8 cellular contexts compared by ENCODE assay signal in the genomic region with DNA sequence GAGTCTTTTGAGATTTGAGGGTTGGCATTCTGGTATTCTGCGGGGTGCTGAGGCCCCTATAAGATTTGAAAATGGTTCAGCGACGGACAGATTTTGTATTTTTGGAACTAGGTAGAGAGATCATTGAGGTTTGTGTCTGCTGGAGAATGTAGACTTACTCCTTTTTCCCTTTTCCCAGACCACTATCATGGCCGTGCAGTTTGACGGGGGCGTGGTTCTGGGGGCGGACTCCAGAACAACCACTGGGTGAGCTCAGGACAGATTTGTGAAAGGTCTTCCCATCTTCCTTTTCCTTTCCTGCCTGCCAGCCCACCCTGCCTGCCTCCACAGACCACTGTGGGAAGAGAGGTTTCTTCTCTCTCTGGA. TPM values are rescaled to one million over a fixed set of nuclear protein-coding genes. Genes with fewer than 3 reads are reported as not detected.
DNase-seq lines count a peak whose midpoint lies in the region; ATAC-seq, FAIRE-seq and TF ChIP-seq lines count a peak whose summit lies in the region.

No MANE protein-coding gene starts in this region.

- H3K27me3 ChIP-seq in BE2C (no peaks in the 10 kb centered on the region), H7 (ENCODE audit: control insufficient read depth, insufficient read depth, low read length) (no peaks in the 10 kb centered on the region; the same call in 1 of the 2 replicates), H1 (replicated peaks in 1 of 4; ENCODE audit: control insufficient read depth in 3 of 4, extremely low read depth in 1 of 4, insufficient read depth in 3 of 4, low read length in 3 of 4) (no peaks in the 10 kb centered on the region; a peak in 1 of 7 replicates), mucosa of stomach (ENCODE audit: control insufficient read depth, insufficient read depth, low read length) (no peaks in the 10 kb centered on the region), vagina (no peaks in the 10 kb centered on the region)

- no peak for TF ChIP-seq EP300 in H1 (IDR thresholded peaks at IDR 0.05; ENCODE audit: borderline replicate concordance in 1 of 2, low read depth in 2 of 2, low read length in 2 of 2)

- peak overlapping the region in 3 of 4 experiments; percentile 83 to 98 (median 88); a peak in 6 of 7 replicates for H3K9ac ChIP-seq in H1 (replicated peaks in 1 of 4; ENCODE audit: extremely low read depth in 1 of 4, low read depth in 3 of 4, low read length in 3 of 4)
- peak overlapping the region; percentile 79 for H3K9ac ChIP-seq in mucosa of stomach (ENCODE audit: low read length)

- H3K9me3 Mint-ChIP-seq in T-cell = no peaks in the 10 kb centered on the region

- peak; percentile 42 for FAIRE-seq in H1 (lab: Jason Lieb, UNC)

- H3K23me2 ChIP-seq in H1 (ENCODE audit: low read depth, low read length) = peaks cover 6% of the 10 kb centered on the region; the same call in 1 of the 2 replicates

- CTCF ChIA-PET in T-cell (lab: Charles Lee) = interaction anchor here (0.5 to 1.1 kb wide), 3 partner anchors 12 to 210 kb away, joined by 3 to 8 read pairs (median 5); a partner anchor contains a TSS
- CTCF ChIA-PET in H1 (lab: Charles Lee; ENCODE audit: partially characterized antibody) = interaction anchor here (0.8 to 2.5 kb wide), 5 partner anchors 52 to 87 kb away, joined by 3 to 11 read pairs (median 4); no protein-coding TSS in a partner anchor

- POLR2A ChIA-PET in T-cell (lab: Charles Lee) = interaction anchor here in 1 of 2 donors (1.0 kb wide), 1 partner anchor 13 kb away, joined by 8 read pairs; no protein-coding TSS in a partner anchor
- POLR2A ChIA-PET in H1 (lab: Charles Lee; ENCODE audit: partially characterized antibody) = interaction anchor here (1.0 to 3.2 kb wide), 5 partner anchors 10 to 103 kb away, joined by 3 to 25 read pairs (median 3); a partner anchor contains a TSS

- H3K4me3 Mint-ChIP-seq in T-cell = peak overlapping the region; percentile 94 to 100 (median 100)

- WGBS in H1 (ENCODE audit: extremely low coverage in 1 of 2, insufficient coverage in 1 of 2, insufficient read length in 1 of 2, insufficient replicate concordance in 2 of 2, low coverage in 1 of 2, low lambda C conversion rate in 2 of 2, missing lambda C conversion rate in 1 of 2), 2 experiments = 4% methylated on average over 7 of the region's 7 CpGs; no CpG with 5 or more reads in 1 of the 2 experiments

- H2BK12ac ChIP-seq in H1 (ENCODE audit: low read depth, low read length) = peak overlapping the region; percentile 100

- peak overlapping the region; percentile 95 for H3K4me3 ChIP-seq in BE2C (ENCODE audit: low read depth, low read length)
- H3K4me3 ChIP-seq in H7 (ENCODE audit: insufficient read depth, low read depth, low read length) = peak overlapping the region; percentile 65
- peak overlapping the region; percentile 96 to 100 (median 98) for H3K4me3 ChIP-seq in H1 (ENCODE audit: extremely low read depth in 1 of 4, insufficient read depth in 2 of 4, low read depth in 3 of 4, low read length in 4 of 4)
- peak overlapping the region; percentile 88 for H3K4me3 ChIP-seq in mucosa of stomach (ENCODE audit: low read length)
- peak overlapping the region; percentile 92 to 95 for H3K4me3 ChIP-seq in vagina

- H3K56ac ChIP-seq in H1 (replicated peaks; ENCODE audit: insufficient read length, low read depth, low read length) = peak overlapping the region; percentile 85

- H3K23ac ChIP-seq in H1 (ENCODE audit: insufficient read length) = no peak overlapping the region

- H3K18ac ChIP-seq in H1 (ENCODE audit: extremely low read depth, low read length) = 0 out of 2 replicates have a peak overlapping the region, but pooled peaks have one; percentile 94

- TF ChIP-seq RAD21 in H1 (IDR thresholded peaks at IDR 0.05 in 1 of 2, conservative IDR thresholded peaks at IDR 0.05 in 1 of 2; ENCODE audit: low read depth in 2 of 2, low read length in 2 of 2) = no peak

- H2AFZ ChIP-seq in H1 (ENCODE audit: low read length) = peak overlapping the region; percentile 47; the same call in 1 of the 2 replicates

- intact Hi-C loops in vagina (cut with DNase I) = no loop called here

- H2BK15ac ChIP-seq in H1 (ENCODE audit: low read length) = peak overlapping the region; percentile 100

- H3K36me3 Mint-ChIP-seq in T-cell = peaks cover 16% of the 10 kb centered on the region

- peaks cover 0 to 19% of the 10 kb centered on the region in 2 experiments; a peak in 2 of 4 replicates for H3K79me2 ChIP-seq in H1 (ENCODE audit: control insufficient read depth in 1 of 2, insufficient read depth in 2 of 2, low read length in 2 of 2)

- H3K27ac ChIP-seq in H1 (ENCODE audit: low read depth, low read length) (peak overlapping the region; percentile 70), vagina (peak overlapping the region; percentile 91)

- peak overlapping the region; percentile 99 for H2BK5ac ChIP-seq in H1 (ENCODE audit: low read depth, low read length)

- H3K9me3 ChIP-seq in BE2C (no peaks in the 10 kb centered on the region), H1 (ENCODE audit: insufficient read depth in 2 of 2, low read depth in 1 of 2, low read length in 1 of 2) (no peaks in the 10 kb centered on the region), mucosa of stomach (ENCODE audit: control insufficient read depth, low read length) (no peaks in the 10 kb centered on the region), vagina (no peaks in the 10 kb centered on the region)

- peak in 1 of 2 experiments; percentile 6; a peak in 1 of 3 replicates for TF ChIP-seq POLR2A in H1 (IDR thresholded peaks at IDR 0.05; ENCODE audit: control extremely low read depth in 1 of 2, low read depth in 2 of 2, low read length in 2 of 2)
- no peak for TF ChIP-seq POLR2A in vagina (IDR thresholded peaks at IDR 0.05)

- no peak overlapping the region for H2BK120ac ChIP-seq in H1 (replicated peaks; ENCODE audit: low read depth, low read length)

- no peaks in the 10 kb centered on the region; the same call in 1 of the 2 replicates for H3K36me3 ChIP-seq in BE2C
- H3K36me3 ChIP-seq in H7 (replicated peaks; ENCODE audit: control insufficient read depth, insufficient read depth, low read length) = peaks cover 17% of the 10 kb centered on the region
- H3K36me3 ChIP-seq in H1 (ENCODE audit: control insufficient read depth in 2 of 4, insufficient read depth in 4 of 4, low read length in 3 of 4) = peaks cover 0 to 20% (median 12%) of the 10 kb centered on the region in 4 experiments; a peak in 7 of 8 replicates
- no peaks in the 10 kb centered on the region for H3K36me3 ChIP-seq in mucosa of stomach (ENCODE audit: control insufficient read depth, insufficient read depth, low read length)
- H3K36me3 ChIP-seq in vagina = peaks cover 0 to 24% of the 10 kb centered on the region in 2 donors

- H4K5ac ChIP-seq in H1 (ENCODE audit: insufficient read length, low read depth, low read length) = no peak overlapping the region

- H3K27me3 Mint-ChIP-seq in T-cell = no peaks in the 10 kb centered on the region

- no peak overlapping the region for H3K4ac ChIP-seq in H1 (replicated peaks; ENCODE audit: insufficient read length, low read depth, low read length)

- H2AK5ac ChIP-seq in H1 (ENCODE audit: low read depth, low read length) = peak overlapping the region; percentile 89

- no peaks in the 10 kb centered on the region for H3K4me1 ChIP-seq in BE2C
- no peaks in the 10 kb centered on the region; a peak in 1 of 7 replicates for H3K4me1 ChIP-seq in H1 (replicated peaks in 1 of 4; ENCODE audit: control insufficient read depth in 3 of 4, insufficient read depth in 4 of 4, low read length in 3 of 4)
- peaks cover 8% of the 10 kb centered on the region for H3K4me1 ChIP-seq in mucosa of stomach (ENCODE audit: control insufficient read depth, insufficient read depth, low read length)
- peaks cover 15% of the 10 kb centered on the region for H3K4me1 ChIP-seq in vagina

- peak; percentile 41 for DNase-seq in BE2C
- DNase-seq in H7 = peak; percentile 84
- DNase-seq in T-cell = no peak
- DNase-seq in H1 (ENCODE audit: low read depth in 1 of 2, low spot score in 2 of 2) = peak in 1 of 2 experiments; percentile 63
- no peak for DNase-seq in vagina (ENCODE audit: extremely low spot score in 2 of 2)
- DNase-seq in retina = no peak

- peak overlapping the region; percentile 98 for H4K8ac ChIP-seq in H1 (ENCODE audit: extremely low read depth, insufficient read depth, low read length)

- TF ChIP-seq CTCF in BE2C (IDR thresholded peaks at IDR 0.05; ENCODE audit: low read depth, low read length) (no peak), H1 (IDR thresholded peaks at IDR 0.05; ENCODE audit: control extremely low read depth in 1 of 3, insufficient read depth in 1 of 3, low read depth in 1 of 3, low read length in 3 of 3) (no peak), vagina (IDR thresholded peaks at IDR 0.05) (no peak)

- peak overlapping the region; percentile 67 to 69 for H3K4me2 ChIP-seq in H1 (ENCODE audit: insufficient read depth in 1 of 2, low read depth in 2 of 2, low read length in 2 of 2)

- peak overlapping the region; percentile 66 for H3K14ac ChIP-seq in H1 (ENCODE audit: insufficient read length)

- ATAC-seq in T-cell (replicated peaks in 1 of 4) (no peak), HG02885 (IDR thresholded peaks at IDR 0.05; ENCODE audit: poor library complexity, unreplicated experiment) (no peak)

- H4K91ac ChIP-seq in H1 (replicated peaks; ENCODE audit: insufficient read length, low read length) = no peak overlapping the region

- peaks cover 0 to 4% of the 10 kb centered on the region in 2 experiments for H4K20me1 ChIP-seq in H1 (replicated peaks in 1 of 2; ENCODE audit: control insufficient read depth in 1 of 2, insufficient read depth in 2 of 2, low read length in 2 of 2)

- peaks cover 13 to 14% (median 13%) of the 10 kb centered on the region in 3 donors for H3K4me1 Mint-ChIP-seq in T-cell

- peak overlapping the region; percentile 99 for H3K27ac Mint-ChIP-seq in T-cell

- H2BK20ac ChIP-seq in H1 (ENCODE audit: low read length) = no peak overlapping the region

- peaks cover 7% of the 10 kb centered on the region for H3K79me1 ChIP-seq in H1 (ENCODE audit: low read depth, low read length)

RNA-seq across cellular contexts. Expression of a gene that starts 0.6 kb away (rescaled TPM):
- 203 TPM for polyA plus RNA-seq in BE2C (2012; ENCODE audit: insufficient read depth, insufficient read length, low read depth)
- 348 and 395 TPM in 2 replicates for total RNA-seq in H7 (2014; rRNA removed; shearing (Covaris generic))
- 10 to 100 TPM; 45.7 to 63.5 (median 57.0) TPM for total RNA-seq in T-cell
- 264 and 278 TPM in 2 replicates for total RNA-seq in H1 (2021; fragmentation: NEBNext Ultra II Directional; extraction: Animal tissue kit (Norgen Biotek cat#: 25700))
- 635 and 737 TPM in 2 replicates for polyA plus RNA-seq in H1 (2011; rRNA removed)
- polyA plus RNA-seq in H1 (2011; cell fraction: cytosol; rRNA removed) = 524 TPM
- 323 TPM for polyA plus RNA-seq in H1 (2011; cell fraction: nucleus; rRNA removed)
- 261 to 426 TPM (median 395 TPM) in 4 replicates for polyA plus RNA-seq in H1 (2012, experiment 1 of 2)
- 280 TPM for polyA plus RNA-seq in H1 (2012, experiment 2 of 2)
- 303 TPM for polyA plus RNA-seq in H1 (2013, experiment 1 of 2)
- polyA plus RNA-seq in H1 (2013, experiment 2 of 2) = 320 TPM
- polyA minus RNA-seq in H1 (2011; rRNA and poly(A)+ RNA removed) = 293 and 336 TPM in 2 replicates
- polyA minus RNA-seq in H1 (2011; cell fraction: cytosol; rRNA and poly(A)+ RNA removed) = 101 TPM
- polyA minus RNA-seq in H1 (2011; cell fraction: nucleus; rRNA and poly(A)+ RNA removed) = 78.6 TPM
- total RNA-seq in vagina = 110 TPM

RNA-seq across cellular contexts. Expression of a gene that starts 7.8 kb away (rescaled TPM):
- 0.99 TPM for polyA plus RNA-seq in BE2C (2012; ENCODE audit: insufficient read depth, insufficient read length, low read depth)
- not detected in 2 replicates for total RNA-seq in H7 (2014; rRNA removed; shearing (Covaris generic))
- not detected for total RNA-seq in T-cell
- not detected in 2 replicates for total RNA-seq in H1 (2021; fragmentation: NEBNext Ultra II Directional; extraction: Animal tissue kit (Norgen Biotek cat#: 25700))
- polyA plus RNA-seq in H1 (2011; rRNA removed) = 0.06 TPM in 1 of 2 replicates, not detected in the other
- polyA plus RNA-seq in H1 (2011; cell fraction: cytosol; rRNA removed) = 0.10 TPM
- 0.11 TPM for polyA plus RNA-seq in H1 (2011; cell fraction: nucleus; rRNA removed)
- 0.33 to 0.43 TPM (median 0.37 TPM) in 3 of 4 replicates, not detected in the other for polyA plus RNA-seq in H1 (2012, experiment 1 of 2)
- not detected for polyA plus RNA-seq in H1 (2012, experiment 2 of 2)
- polyA plus RNA-seq in H1 (2013, experiment 1 of 2) = 0.04 TPM
- polyA plus RNA-seq in H1 (2013, experiment 2 of 2) = 0.04 TPM
- polyA minus RNA-seq in H1 (2011; rRNA and poly(A)+ RNA removed) = not detected in 2 replicates
- polyA minus RNA-seq in H1 (2011; cell fraction: cytosol; rRNA and poly(A)+ RNA removed) = not detected
- not detected for polyA minus RNA-seq in H1 (2011; cell fraction: nucleus; rRNA and poly(A)+ RNA removed)
- not detected for total RNA-seq in vagina

RNA-seq across cellular contexts. Expression of a gene that starts 10.4 kb away (rescaled TPM):
- not detected for polyA plus RNA-seq in BE2C (2012; ENCODE audit: insufficient read depth, insufficient read length, low read depth)
- not detected in 2 replicates for total RNA-seq in H7 (2014; rRNA removed; shearing (Covaris generic))
- total RNA-seq in T-cell (under 1 TPM in 4 of 5 donors, not detected in 1; 0.38 to 0.82 (median 0.59) TPM), vagina (12.5 TPM)
- not detected in 2 replicates for total RNA-seq in H1 (2021; fragmentation: NEBNext Ultra II Directional; extraction: Animal tissue kit (Norgen Biotek cat#: 25700))
- 0.30 and 0.78 TPM in 2 replicates for polyA plus RNA-seq in H1 (2011; rRNA removed)
- polyA plus RNA-seq in H1 (2011; cell fraction: cytosol; rRNA removed) = 0.65 TPM
- 0.60 TPM for polyA plus RNA-seq in H1 (2011; cell fraction: nucleus; rRNA removed)
- 0.36 to 1.1 TPM in 2 of 4 replicates, not detected in the others for polyA plus RNA-seq in H1 (2012, experiment 1 of 2)
- not detected for polyA plus RNA-seq in H1 (2012, experiment 2 of 2)
- polyA plus RNA-seq in H1 (2013, experiment 1 of 2) = 0.47 TPM
- 0.42 TPM for polyA plus RNA-seq in H1 (2013, experiment 2 of 2)
- not detected in 2 replicates for polyA minus RNA-seq in H1 (2011; rRNA and poly(A)+ RNA removed)
- polyA minus RNA-seq in H1 (2011; cell fraction: cytosol; rRNA and poly(A)+ RNA removed) = not detected
- polyA minus RNA-seq in H1 (2011; cell fraction: nucleus; rRNA and poly(A)+ RNA removed) = not detected

RNA-seq across cellular contexts. Expression of a gene that starts 10.4 kb away (rescaled TPM):
- 4.6 TPM for polyA plus RNA-seq in BE2C (2012; ENCODE audit: insufficient read depth, insufficient read length, low read depth)
- total RNA-seq in H7 (2014; rRNA removed; shearing (Covaris generic)) = 36.5 and 42.6 TPM in 2 replicates
- total RNA-seq in T-cell = 10 to 100 TPM; 24.2 to 41.7 (median 31.4) TPM
- 48.4 and 53.0 TPM in 2 replicates for total RNA-seq in H1 (2021; fragmentation: NEBNext Ultra II Directional; extraction: Animal tissue kit (Norgen Biotek cat#: 25700))
- 44.3 and 59.8 TPM in 2 replicates for polyA plus RNA-seq in H1 (2011; rRNA removed)
- polyA plus RNA-seq in H1 (2011; cell fraction: cytosol; rRNA removed) = 59.0 TPM
- polyA plus RNA-seq in H1 (2011; cell fraction: nucleus; rRNA removed) = 192 TPM
- polyA plus RNA-seq in H1 (2012, experiment 1 of 2) = 47.0 to 64.6 TPM (median 57.7 TPM) in 4 replicates
- 40.2 TPM for polyA plus RNA-seq in H1 (2012, experiment 2 of 2)
- 22.1 TPM for polyA plus RNA-seq in H1 (2013, experiment 1 of 2)
- 21.0 TPM for polyA plus RNA-seq in H1 (2013, experiment 2 of 2)
- 55.5 and 60.1 TPM in 2 replicates for polyA minus RNA-seq in H1 (2011; rRNA and poly(A)+ RNA removed)
- polyA minus RNA-seq in H1 (2011; cell fraction: cytosol; rRNA and poly(A)+ RNA removed) = 31.8 TPM
- 49.7 TPM for polyA minus RNA-seq in H1 (2011; cell fraction: nucleus; rRNA and poly(A)+ RNA removed)
- 63.6 TPM for total RNA-seq in vagina

Comparison
In these comparisons a context has a peak if more than half of its experiments do, and no peak if none do; other contexts are left out.
1. DNase-seq: peak in BE2C (single experiment) and H7 (single experiment); none in T-cell (0 of 34), vagina (0 of 2) and retina (single experiment).
2. Peak in every context shown above with its lines, with median percentiles within 50 percentile points of each other: H3K4me3 ChIP-seq.